ENCODE assay signal across 8 cellular contexts in the genomic region with DNA sequence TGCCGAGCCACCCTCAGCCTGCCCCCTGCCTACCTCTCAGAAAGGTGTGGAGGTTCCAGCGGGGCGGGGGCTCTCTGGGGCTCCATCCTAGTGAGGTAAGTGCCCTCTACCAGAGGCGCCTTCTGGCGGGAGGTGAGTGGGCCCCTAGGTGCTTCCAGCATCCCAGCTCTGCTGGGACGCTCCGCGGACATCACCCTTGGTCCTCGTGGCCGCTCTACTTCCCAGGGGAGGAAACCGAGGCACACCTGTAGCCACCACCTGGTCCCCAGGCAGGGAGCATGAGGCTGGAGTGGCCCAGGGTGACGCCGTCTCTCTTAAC. TPM values are rescaled to one million over a fixed set of nuclear protein-coding genes. Genes with fewer than 3 reads are reported as not detected.
A peak's percentile ranks its signal among the peaks of the same experiment; 100 is the strongest.
DNase-seq lines count a peak whose midpoint lies in the region; ATAC-seq, FAIRE-seq and TF ChIP-seq lines count a peak whose summit lies in the region.

No MANE protein-coding gene starts in this region.

- no peaks in the 10 kb centered on the region for H3K36me3 Mint-ChIP-seq in CD4-positive, CD25-positive, alpha-beta regulatory T cell

- no peaks in the 10 kb centered on the region for H3K27me3 ChIP-seq in CD4-positive, CD25-positive, alpha-beta regulatory T cell (ENCODE audit: control insufficient read depth, insufficient read depth, low read length)
- H3K27me3 ChIP-seq in endocrine pancreas (ENCODE audit: control insufficient read depth, insufficient read depth, low read length) (no peaks in the 10 kb centered on the region), neutrophil (no peaks in the 10 kb centered on the region)

- H3K4me3 Mint-ChIP-seq in CD4-positive, CD25-positive, alpha-beta regulatory T cell, result peak overlapping the region; percentile 59 to 82 (median 78)

- peaks cover 0 to 23% (median under 1%) of the 10 kb centered on the region in 4 donors for H3K4me1 Mint-ChIP-seq in CD4-positive, CD25-positive, alpha-beta regulatory T cell

- no peak for ATAC-seq in CD4-positive, CD25-positive, alpha-beta regulatory T cell (ENCODE audit: low read depth in 2 of 2)
- ATAC-seq in HG03378 (IDR thresholded peaks at IDR 0.05; ENCODE audit: unreplicated experiment) (no peak), GM21423 (IDR thresholded peaks at IDR 0.05; ENCODE audit: unreplicated experiment) (no peak), HG03039 (IDR thresholded peaks at IDR 0.05; ENCODE audit: unreplicated experiment) (no peak)

- no peaks in the 10 kb centered on the region for H3K9me3 ChIP-seq in CD4-positive, CD25-positive, alpha-beta regulatory T cell (ENCODE audit: control insufficient read depth in 2 of 2, low read length in 2 of 2)
- no peaks in the 10 kb centered on the region for H3K9me3 ChIP-seq in endocrine pancreas (ENCODE audit: control insufficient read depth, low read length)
- H3K9me3 ChIP-seq in neutrophil, result no peaks in the 10 kb centered on the region

- no peak for FAIRE-seq in RCC 7860 (lab: Jason Lieb, UNC)

- peaks cover 26% of the 10 kb centered on the region for H3K4me1 ChIP-seq in CD4-positive, CD25-positive, alpha-beta regulatory T cell (ENCODE audit: control insufficient read depth, insufficient read depth, low read length, poor library complexity, severe bottlenecking)
- no peaks in the 10 kb centered on the region for H3K4me1 ChIP-seq in endocrine pancreas (ENCODE audit: control insufficient read depth, insufficient read depth, low read length)
- H3K4me1 ChIP-seq in neutrophil (ENCODE audit: control insufficient read depth in 1 of 2, insufficient read depth in 1 of 2, low read depth in 1 of 2, low read length in 1 of 2), result peaks cover 26 to 36% of the 10 kb centered on the region in 2 experiments

- no peak for TF ChIP-seq POLR2A in NB4 (IDR thresholded peaks at IDR 0.05; ENCODE audit: extremely low read depth, insufficient read length)

- peak overlapping the region; percentile 16 for H3K9ac ChIP-seq in endocrine pancreas (ENCODE audit: control insufficient read depth, insufficient read depth, low read length)

- H3K27ac Mint-ChIP-seq in CD4-positive, CD25-positive, alpha-beta regulatory T cell, result no peak overlapping the region

- no peaks in the 10 kb centered on the region for H3K36me3 ChIP-seq in CD4-positive, CD25-positive, alpha-beta regulatory T cell (ENCODE audit: control insufficient read depth, insufficient read depth, low read length)
- H3K36me3 ChIP-seq in endocrine pancreas (ENCODE audit: control insufficient read depth, insufficient read depth, low read length) (no peaks in the 10 kb centered on the region), neutrophil (no peaks in the 10 kb centered on the region)

- no peaks in the 10 kb centered on the region for H3K9me3 Mint-ChIP-seq in CD4-positive, CD25-positive, alpha-beta regulatory T cell

- TF ChIP-seq CTCF in NB4 (IDR thresholded peaks at IDR 0.05; ENCODE audit: low read depth, low read length), result no peak
- TF ChIP-seq CTCF in neutrophil (IDR thresholded peaks at IDR 0.05), result no peak

- no peak overlapping the region for H3K4me3 ChIP-seq in CD4-positive, CD25-positive, alpha-beta regulatory T cell (ENCODE audit: low read depth, low read length)
- peak overlapping the region; percentile 71 for H3K4me3 ChIP-seq in NB4 (ENCODE audit: low read depth, low read length)
- no peak overlapping the region for H3K4me3 ChIP-seq in endocrine pancreas (ENCODE audit: control insufficient read depth, insufficient read depth, low read length)
- H3K4me3 ChIP-seq in neutrophil (ENCODE audit: low read depth in 1 of 2, low read length in 1 of 2), result peak overlapping the region; percentile 66 to 67

- no peak for DNase-seq in CD4-positive, CD25-positive, alpha-beta regulatory T cell
- no peak for DNase-seq in NB4 (ENCODE audit: low read depth)
- DNase-seq in RCC 7860 (ENCODE audit: low spot score), result no peak

- no peak overlapping the region for H3K27ac ChIP-seq in CD4-positive, CD25-positive, alpha-beta regulatory T cell (ENCODE audit: insufficient read depth, low read length, poor library complexity, severe bottlenecking)
- H3K27ac ChIP-seq in neutrophil, result peak overlapping the region; percentile 89

- H3K27me3 Mint-ChIP-seq in CD4-positive, CD25-positive, alpha-beta regulatory T cell, result no peaks in the 10 kb centered on the region

RNA-seq across cellular contexts. Expression of a gene that starts 1.4 kb away (rescaled TPM):
- total RNA-seq in CD4-positive, CD25-positive, alpha-beta regulatory T cell, result 10.5 TPM
- 10 to 100 TPM; 18.0 to 23.1 (median 18.4) TPM for polyA plus RNA-seq in CD4-positive, CD25-positive, alpha-beta regulatory T cell

RNA-seq across cellular contexts. Expression of a gene that starts 6.2 kb away (rescaled TPM):
- 11.4 TPM for total RNA-seq in CD4-positive, CD25-positive, alpha-beta regulatory T cell
- polyA plus RNA-seq in CD4-positive, CD25-positive, alpha-beta regulatory T cell, result 1 to 10 TPM in 2 of 4 donors, under 1 TPM in 2; 0.89 to 2.5 (median 1.1) TPM

RNA-seq across cellular contexts. Expression of a gene that starts 6.9 kb away (rescaled TPM):
- 45.3 TPM for total RNA-seq in CD4-positive, CD25-positive, alpha-beta regulatory T cell
- 100 to 1,000 TPM in 2 of 4 donors, 10 to 100 TPM in 2; 82.7 to 133 (median 102) TPM for polyA plus RNA-seq in CD4-positive, CD25-positive, alpha-beta regulatory T cell

RNA-seq across cellular contexts. Expression of a gene that starts 12.2 kb away (rescaled TPM):
- total RNA-seq in CD4-positive, CD25-positive, alpha-beta regulatory T cell, result 0.22 TPM
- not detected for polyA plus RNA-seq in CD4-positive, CD25-positive, alpha-beta regulatory T cell

RNA-seq across cellular contexts. Expression of a gene that starts 24.9 kb away (rescaled TPM):
- 212 TPM for total RNA-seq in CD4-positive, CD25-positive, alpha-beta regulatory T cell
- polyA plus RNA-seq in CD4-positive, CD25-positive, alpha-beta regulatory T cell, result 10 to 100 TPM; 34.3 to 47.1 (median 38.4) TPM

Comparison
In these comparisons a context has a peak if more than half of its experiments do, and no peak if none do; other contexts are left out.
1. H3K4me3 ChIP-seq: peak in NB4 (single experiment) and neutrophil (2 of 2); none in CD4-positive, CD25-positive, alpha-beta regulatory T cell (single experiment) and endocrine pancreas (single experiment).